Comparison of ENCODE assay signal across 32 cellular contexts in the genomic region with DNA sequence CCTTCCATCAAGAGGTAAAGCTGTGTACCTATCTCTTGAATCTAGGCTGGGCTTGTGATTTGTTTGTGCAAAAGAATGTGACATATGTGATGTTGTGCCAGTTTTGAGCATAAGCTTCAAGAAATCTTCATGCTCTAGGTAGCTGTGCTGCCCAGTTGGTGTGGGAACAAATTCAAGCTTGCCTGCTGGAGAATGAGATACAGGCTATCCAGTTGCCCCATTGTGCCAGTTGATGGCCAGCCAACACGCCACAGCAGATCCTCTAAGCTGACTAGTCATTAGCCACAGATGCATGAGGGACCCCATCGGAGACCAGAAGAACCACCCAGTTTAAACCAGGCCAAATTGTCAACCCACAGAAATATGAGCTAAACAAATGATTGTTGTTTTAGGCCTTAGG.
"Had no signal": no experiment of that assay in that cellular context is flagged by ENCODE, and none has a peak within 500 bp of the region (broad histone marks: within the 10 kb centered on the region; RNA-seq: fewer than 3 reads in every experiment).

No MANE protein-coding gene starts in this region.

- DNase-seq: activated effector memory CD4-positive, alpha-beta T cell treated with anti-CD3 and anti-CD28 coated beads, Interleukin-2, amount 50 U/mL, for 16 hours; activated effector memory CD4-positive, alpha-beta T cell treated with Interleukin-2 at 50 U/mL for 16 hours; activated gamma-delta T cell; activated gamma-delta T cell treated with Interleukin-2 at 50 U/mL for 16 hours; activated naive CD4-positive, alpha-beta T cell; activated naive CD4-positive, alpha-beta T cell treated with anti-CD3 and anti-CD28 coated beads for 36 hours; activated naive CD4-positive, alpha-beta T cell treated with anti-CD3 and anti-CD28 coated beads, Interleukin-2, amount 10 ng/mL, durations not matched to agents 7 days and 5 days; activated naive CD4-positive, alpha-beta T cell treated with anti-CD3 and anti-CD28 coated beads, Interleukin-2, amount 50 U/mL, for 16 hours; activated naive CD4-positive, alpha-beta T cell treated with Interleukin-2 at 50 U/mL for 16 hours; activated naive CD8-positive, alpha-beta T cell treated with anti-CD3 and anti-CD28 coated beads for 36 hours; activated naive CD8-positive, alpha-beta T cell treated with anti-CD3 and anti-CD28 coated beads, Interleukin-2, amount 10 ng/mL, durations not matched to agents 7 days and 5 days; activated naive CD8-positive, alpha-beta T cell treated with anti-CD3 and anti-CD28 coated beads, Interleukin-2, amount 50 U/mL, for 24 hours; activated T-cell treated with anti-CD3 and anti-CD28 coated beads, Interleukin-2, amount 50 U/mL, for 1 hour; activated T-cell treated with anti-CD3 and anti-CD28 coated beads, Interleukin-2, amount 50 U/mL, for 24 hours; activated T-cell treated with anti-CD3 and anti-CD28 coated beads, Interleukin-2, amount 50 U/mL, for 4 hours; activated T-cell treated with anti-CD3 and anti-CD28 coated beads, Interleukin-2, amount 50 U/mL, for 48 hours; activated T-cell treated with anti-CD3 and anti-CD28 coated beads, Interleukin-2, amount 50 U/mL, for 72 hours; adrenal gland; amniotic stem cell; amygdala; anterior cingulate cortex; aorta; brain microvascular endothelial cell; caudate nucleus; central memory CD4-positive, alpha-beta T cell; cerebellar nuclear complex had no signal

- H3K4me1 ChIP-seq: adrenal gland, ascending aorta, body of pancreas, breast epithelium had no signal

- H3K9me3 ChIP-seq: adrenal gland, ascending aorta, body of pancreas, breast epithelium had no signal

- H3K27me3 ChIP-seq: adrenal gland, ascending aorta, body of pancreas, brain microvascular endothelial cell, breast epithelium, cardiac muscle cell had no signal

- ATAC-seq: activated naive CD4-positive, alpha-beta T cell treated with anti-CD3 and anti-CD28 coated beads, Interleukin-2, amount 50 U/mL, for 72 hours; activated naive CD8-positive, alpha-beta T cell treated with anti-CD3 and anti-CD28 coated beads, Interleukin-2, amount 50 U/mL, for 24 hours; activated T-cell treated with anti-CD3 and anti-CD28 coated beads, Interleukin-2, amount 50 U/mL, for 4 hours; activated T-cell treated with anti-CD3 and anti-CD28 coated beads, Interleukin-2, amount 50 U/mL, for 72 hours; activated T-helper 17 cell treated with anti-CD3 and anti-CD28 coated beads, Interleukin-2, amount 50 U/mL, for 72 hours; body of pancreas had no signal

- H3K4me3 ChIP-seq: adrenal gland, ascending aorta, body of pancreas, breast epithelium, cardiac muscle cell had no signal

- H3K36me3 ChIP-seq: adrenal gland, ascending aorta, brain microvascular endothelial cell, breast epithelium, cardiac muscle cell had no signal

- H3K27ac ChIP-seq: adrenal gland, ascending aorta, body of pancreas, brain microvascular endothelial cell, breast epithelium, cardiac muscle cell had no signal
